13 cellular contexts compared by ENCODE assay signal in genomic region chr6:14286144-14286543, GRCh38.
DNase-seq lines count a peak whose midpoint lies in the region; ATAC-seq and TF ChIP-seq lines count a peak whose summit lies in the region.
"Had no signal": no experiment of that assay in that cellular context is flagged by ENCODE, and none has a peak within 500 bp of the region (broad histone marks: within the 10 kb centered on the region; RNA-seq: fewer than 3 reads in every experiment).

No MANE protein-coding gene starts in this region.

- 65 to 67% methylated on average over 5 of the region's 5 CpGs for WGBS in heart right ventricle, 2 donors
- 18 to 20% methylated on average over 5 of the region's 5 CpGs for WGBS in aorta, 2 donors

- H3K4me3 ChIP-seq in right atrium auricular region, result no peak overlapping the region
- H3K4me3 ChIP-seq in heart right ventricle, result no peak overlapping the region
- H3K4me3 ChIP-seq in aorta (ENCODE audit: low read length in 2 of 2), result no peak overlapping the region
- H3K4me3 ChIP-seq: colonic mucosa had no signal

- ATAC-seq in Right ventricle myocardium superior (ENCODE audit: poor library complexity) (peak; percentile 25), heart right ventricle (peak in 7 of 8 donors; percentile 12 to 68 (median 45)), aorta (ENCODE audit: low FRiP score) (peak; percentile 77), HG03280 (IDR thresholded peaks at IDR 0.05; ENCODE audit: unreplicated experiment) (no peak)
- ATAC-seq: activated T-cell treated with anti-CD3 and anti-CD28 coated beads, Interleukin-2, amount 50 U/mL, for 72 hours had no signal

- intact Hi-C loops in Right ventricle myocardium superior (cut with DNase I) (no loop called here), heart right ventricle (cut with DNase I) (loop anchor here in 1 of 10 donors (5.0 kb wide), 1 partner anchor 1309 kb away; no protein-coding TSS in a partner anchor), aorta (cut with DNase I) (no loop called here)

- H3K4me1 ChIP-seq in right atrium auricular region (peaks cover 0 to 8% of the 10 kb centered on the region in 2 donors), heart right ventricle (peaks cover 0 to 13% (median 0%) of the 10 kb centered on the region in 9 donors), aorta (ENCODE audit: control insufficient read depth in 1 of 2, insufficient read depth in 2 of 2, low read length in 2 of 2) (peaks cover 0 to 3% of the 10 kb centered on the region in 2 donors)
- H3K4me1 ChIP-seq: colonic mucosa had no signal

- H3K27me3 ChIP-seq in right atrium auricular region (no peaks in the 10 kb centered on the region), heart right ventricle (no peaks in the 10 kb centered on the region), aorta (ENCODE audit: control insufficient read depth in 1 of 2, insufficient read depth in 2 of 2, low read length in 1 of 2) (no peaks in the 10 kb centered on the region)
- H3K27me3 ChIP-seq: colonic mucosa had no signal

- H3K36me3 ChIP-seq in right atrium auricular region, result no peaks in the 10 kb centered on the region
- H3K36me3 ChIP-seq in heart right ventricle, result no peaks in the 10 kb centered on the region
- no peaks in the 10 kb centered on the region for H3K36me3 ChIP-seq in aorta (ENCODE audit: control insufficient read depth in 1 of 2, insufficient read depth in 2 of 2, low read length in 1 of 2)
- H3K36me3 ChIP-seq: colonic mucosa had no signal

- H3K9me3 ChIP-seq in right atrium auricular region (no peaks in the 10 kb centered on the region), heart right ventricle (no peaks in the 10 kb centered on the region), aorta (ENCODE audit: control insufficient read depth, low read length) (no peaks in the 10 kb centered on the region)
- H3K9me3 ChIP-seq: colonic mucosa had no signal

- DNase-seq in Right ventricle myocardium superior (no peak), right atrium auricular region (ENCODE audit: low spot score) (no peak), amniotic epithelial cell (ENCODE audit: low read depth) (peak; percentile 53), heart right ventricle (peak in 1 of 2 donors; percentile 34), aorta (peak in 1 of 2 donors; percentile 66), DMS53 treated with DMSO at 0.1 percent for 48 hours (lab: John Stamatoyannopoulos, UW; ENCODE audit: unreplicated experiment) (no peak), NCI-H2029 (lab: John Stamatoyannopoulos, UW) (no peak)
- DNase-seq: ACHN; activated T-cell treated with anti-CD3 and anti-CD28 coated beads, Interleukin-2, amount 50 U/mL, for 72 hours; colonic mucosa; NCI-H2081; stimulated activated CD4-positive, alpha-beta T cell treated with anti-CD3 and anti-CD28 coated beads, Interleukin-2, amount 100 ng/mL, for 48 hours had no signal

- no peak for TF ChIP-seq CTCF in right atrium auricular region (IDR thresholded peaks at IDR 0.05)
- TF ChIP-seq CTCF in heart right ventricle (IDR thresholded peaks at IDR 0.05), result no peak

- H3K27ac ChIP-seq in right atrium auricular region, result no peak overlapping the region
- H3K27ac ChIP-seq in heart right ventricle, result peak overlapping the region in 1 of 10 donors; percentile 51
- no peak overlapping the region for H3K27ac ChIP-seq in aorta (ENCODE audit: low read depth in 1 of 2, low read length in 2 of 2)
- H3K27ac ChIP-seq: colonic mucosa had no signal
